34 cellular contexts compared by ENCODE assay signal in genomic region chr2:205052781-205053180, GRCh38.
"Had no signal": no experiment of that assay in that cellular context is flagged by ENCODE, and none has a peak within 500 bp of the region (broad histone marks: within the 10 kb centered on the region; RNA-seq: fewer than 3 reads in every experiment).

No MANE protein-coding gene starts in this region.

- H3K27ac Mint-ChIP-seq: activated CD4-positive, alpha-beta T cell treated with anti-CD3 and anti-CD28 coated beads for 36 hours; activated CD4-positive, alpha-beta T cell treated with anti-CD3 and anti-CD28 coated beads, Interleukin-2, amount 10 ng/mL, durations not matched to agents 7 days and 5 days; activated CD8-positive, alpha-beta memory T cell treated with anti-CD3 and anti-CD28 coated beads, Interleukin-2, amount 10 ng/mL, durations not matched to agents 7 days and 5 days; activated CD8-positive, alpha-beta T cell treated with anti-CD3 and anti-CD28 coated beads for 36 hours; activated naive CD4-positive, alpha-beta T cell treated with anti-CD3 and anti-CD28 coated beads for 36 hours; activated naive CD4-positive, alpha-beta T cell treated with anti-CD3 and anti-CD28 coated beads, Interleukin-2, amount 50 U/mL, for 24 hours; activated naive CD8-positive, alpha-beta T cell treated with anti-CD3 and anti-CD28 coated beads for 36 hours; activated naive CD8-positive, alpha-beta T cell treated with anti-CD3 and anti-CD28 coated beads, Interleukin-2, amount 50 U/mL, for 24 hours; activated T-helper 1 cell treated with anti-CD3 and anti-CD28 coated beads, Interleukin-12 subunit alpha, Interleukin-12 subunit beta, Interleukin-2, Interleukin-4 antibody, amounts not matched to agents 30 ng/mL and 10 ng/mL and 1 ng/mL, durations not matched to agents 14 hours and 24 hours and 36 hours; activated T-helper 2 cell treated with anti-CD3 and anti-CD28 coated beads, Interferon-gamma antibody, Interleukin-2, Interleukin-4, amounts not matched to agents 10 μg/mL and 5 μg/mL and 100 μg/mL, durations not matched to agents 14 hours and 24 hours and 36 hours had no signal

- ATAC-seq: activated CD4-positive, alpha-beta T cell treated with anti-CD3 and anti-CD28 coated beads for 36 hours; activated CD8-positive, alpha-beta memory T cell treated with anti-CD3 and anti-CD28 coated beads, Interleukin-2, amount 10 ng/mL, durations not matched to agents 7 days and 5 days; activated CD8-positive, alpha-beta T cell treated with anti-CD3 and anti-CD28 coated beads for 36 hours; activated naive CD8-positive, alpha-beta T cell treated with anti-CD3 and anti-CD28 coated beads, Interleukin-2, amount 50 U/mL, for 24 hours; body of pancreas; effector memory CD8-positive, alpha-beta T cell; foreskin keratinocyte; gastrocnemius medialis; heart left ventricle had no signal

- H3K36me3 ChIP-seq: adrenal gland, esophagus muscularis mucosa, gastrocnemius medialis, heart left ventricle had no signal

- DNase-seq: activated CD4-positive, alpha-beta T cell treated with anti-CD3 and anti-CD28 coated beads for 36 hours; activated CD4-positive, alpha-beta T cell treated with anti-CD3 and anti-CD28 coated beads, Interleukin-2, amount 10 ng/mL, durations not matched to agents 7 days and 5 days; activated CD4-positive, alpha-beta T cell treated with anti-CD3 and anti-CD28 coated beads, Interleukin-2, amount 50 U/mL, for 48 hours; activated CD4-positive, CD25-positive, alpha-beta regulatory T cell; activated CD4-positive, CD25-positive, alpha-beta regulatory T cell treated with anti-CD3 and anti-CD28 coated beads, Interleukin-2, amount 50 U/mL, for 72 hours; activated CD8-positive, alpha-beta memory T cell treated with anti-CD3 and anti-CD28 coated beads, Interleukin-2, amount 10 ng/mL, durations not matched to agents 7 days and 5 days; activated CD8-positive, alpha-beta memory T cell treated with anti-CD3 and anti-CD28 coated beads, Interleukin-2, amount 50 U/mL, for 4 hours; activated CD8-positive, alpha-beta T cell treated with anti-CD3 and anti-CD28 coated beads for 36 hours; activated effector memory CD4-positive, alpha-beta T cell treated with anti-CD3 and anti-CD28 coated beads, Interleukin-2, amount 50 U/mL, for 16 hours; activated naive CD4-positive, alpha-beta T cell treated with anti-CD3 and anti-CD28 coated beads for 36 hours; activated naive CD8-positive, alpha-beta T cell treated with anti-CD3 and anti-CD28 coated beads for 36 hours; activated naive CD8-positive, alpha-beta T cell treated with anti-CD3 and anti-CD28 coated beads, Interleukin-2, amount 50 U/mL, for 24 hours; activated T-cell treated with anti-CD3 and anti-CD28 coated beads, Interleukin-2, amount 50 U/mL, for 1 hour; activated T-cell treated with anti-CD3 and anti-CD28 coated beads, Interleukin-2, amount 50 U/mL, for 48 hours; adrenal gland; amygdala; aorta; body of pancreas; caudate nucleus; cortex of kidney; dermis blood vessel endothelial cell; effector CD4-positive, alpha-beta T cell; effector memory CD8-positive, alpha-beta T cell; erythroblast; foreskin keratinocyte; gastrocnemius medialis; glutamatergic neuron; heart left ventricle; T-helper 1 cell; T-helper 2 cell had no signal

- H3K4me1 Mint-ChIP-seq: activated CD8-positive, alpha-beta memory T cell treated with anti-CD3 and anti-CD28 coated beads, Interleukin-2, amount 10 ng/mL, durations not matched to agents 7 days and 5 days had no signal

- H3K4me1 ChIP-seq: body of pancreas, foreskin keratinocyte, gastrocnemius medialis had no signal

- H3K27ac ChIP-seq: adrenal gland, body of pancreas, esophagus muscularis mucosa, foreskin keratinocyte, gastrocnemius medialis, heart left ventricle had no signal

- H3K27me3 Mint-ChIP-seq: activated CD4-positive, alpha-beta T cell treated with anti-CD3 and anti-CD28 coated beads for 36 hours; activated CD4-positive, alpha-beta T cell treated with anti-CD3 and anti-CD28 coated beads, Interleukin-2, amount 10 ng/mL, durations not matched to agents 7 days and 5 days; activated CD8-positive, alpha-beta memory T cell treated with anti-CD3 and anti-CD28 coated beads, Interleukin-2, amount 10 ng/mL, durations not matched to agents 7 days and 5 days; activated CD8-positive, alpha-beta T cell treated with anti-CD3 and anti-CD28 coated beads for 36 hours; activated naive CD4-positive, alpha-beta T cell treated with anti-CD3 and anti-CD28 coated beads, Interleukin-2, amount 50 U/mL, for 24 hours; activated naive CD8-positive, alpha-beta T cell treated with anti-CD3 and anti-CD28 coated beads for 36 hours; activated naive CD8-positive, alpha-beta T cell treated with anti-CD3 and anti-CD28 coated beads, Interleukin-2, amount 50 U/mL, for 24 hours; effector memory CD8-positive, alpha-beta T cell had no signal

- H3K4me3 ChIP-seq: adrenal gland, body of pancreas, esophagus muscularis mucosa, gastrocnemius medialis, heart left ventricle had no signal

- H3K4me3 Mint-ChIP-seq: activated CD4-positive, alpha-beta T cell treated with anti-CD3 and anti-CD28 coated beads for 36 hours; activated CD4-positive, alpha-beta T cell treated with anti-CD3 and anti-CD28 coated beads, Interleukin-2, amount 10 ng/mL, durations not matched to agents 7 days and 5 days; activated CD8-positive, alpha-beta memory T cell treated with anti-CD3 and anti-CD28 coated beads, Interleukin-2, amount 10 ng/mL, durations not matched to agents 7 days and 5 days; activated CD8-positive, alpha-beta T cell treated with anti-CD3 and anti-CD28 coated beads for 36 hours; activated naive CD4-positive, alpha-beta T cell treated with anti-CD3 and anti-CD28 coated beads for 36 hours; activated naive CD4-positive, alpha-beta T cell treated with anti-CD3 and anti-CD28 coated beads, Interleukin-2, amount 50 U/mL, for 24 hours; activated naive CD8-positive, alpha-beta T cell treated with anti-CD3 and anti-CD28 coated beads for 36 hours; activated naive CD8-positive, alpha-beta T cell treated with anti-CD3 and anti-CD28 coated beads, Interleukin-2, amount 50 U/mL, for 24 hours; activated T-helper 1 cell treated with anti-CD3 and anti-CD28 coated beads, Interleukin-12 subunit alpha, Interleukin-12 subunit beta, Interleukin-2, Interleukin-4 antibody, amounts not matched to agents 30 ng/mL and 10 ng/mL and 1 ng/mL, durations not matched to agents 14 hours and 24 hours and 36 hours; effector memory CD8-positive, alpha-beta T cell had no signal

- H3K9me3 ChIP-seq: adrenal gland, body of pancreas, esophagus muscularis mucosa, gastrocnemius medialis had no signal

- H3K27me3 ChIP-seq: adrenal gland, body of pancreas, esophagus muscularis mucosa, foreskin keratinocyte, gastrocnemius medialis, heart left ventricle had no signal

- H3K36me3 Mint-ChIP-seq: activated CD8-positive, alpha-beta memory T cell treated with anti-CD3 and anti-CD28 coated beads, Interleukin-2, amount 10 ng/mL, durations not matched to agents 7 days and 5 days had no signal
